28 cellular contexts compared by ENCODE assay signal in genomic region chr17:62912363-62912762, GRCh38.
"Had no signal": no experiment of that assay in that cellular context is flagged by ENCODE, and none has a peak within 500 bp of the region (broad histone marks: within the 10 kb centered on the region; RNA-seq: fewer than 3 reads in every experiment).

No MANE protein-coding gene starts in this region.

- H3K4me1 ChIP-seq: tibial artery had no signal

- H3K36me3 Mint-ChIP-seq: immature natural killer cell, natural killer cell had no signal

- H3K4me1 Mint-ChIP-seq: immature natural killer cell, naive B cell, natural killer cell had no signal

- H3K36me3 ChIP-seq: heart left ventricle, left ventricle myocardium inferior, right atrium auricular region, suprapubic skin, thoracic aorta, tibial artery, upper lobe of right lung had no signal

- H3K9me3 Mint-ChIP-seq: immature natural killer cell, natural killer cell had no signal

- H3K4me3 ChIP-seq: heart left ventricle, left ventricle myocardium inferior, lung, right atrium auricular region, skin epidermis, suprapubic skin, thoracic aorta, tibial artery, upper lobe of right lung had no signal

- H3K4me3 Mint-ChIP-seq: immature natural killer cell; mesothelial cell of epicardium; natural killer cell; stimulated activated naive CD8-positive, alpha-beta T cell treated with anti-CD3 and anti-CD28 coated beads, Interleukin-15, Interleukin-2, amounts not matched to agents 100 ng/mL and 50 ng/mL, for 24 hours had no signal

- FAIRE-seq: islet of Langerhans, kidney, urothelium cell line had no signal

- H3K27ac ChIP-seq: heart left ventricle, left ventricle myocardium inferior, parathyroid adenoma, right atrium auricular region, skin epidermis, suprapubic skin, thoracic aorta, tibial artery, upper lobe of right lung had no signal

- H3K79me2 ChIP-seq: parathyroid adenoma had no signal

- H3K27ac Mint-ChIP-seq: immature natural killer cell; mesothelial cell of epicardium; naive B cell; natural killer cell; progenitor cell of endocrine pancreas; stimulated activated naive CD8-positive, alpha-beta T cell treated with anti-CD3 and anti-CD28 coated beads, Interleukin-15, Interleukin-2, amounts not matched to agents 100 ng/mL and 50 ng/mL, for 24 hours had no signal

- ATAC-seq: heart left ventricle, natural killer cell, sciatic nerve, upper lobe of right lung had no signal

- DNase-seq: heart left ventricle; hypothalamus; immature natural killer cell; kidney; left ventricle myocardium inferior; naive B cell; natural killer cell; nucleus accumbens; stimulated activated CD4-positive, alpha-beta T cell treated with anti-CD3 and anti-CD28 coated beads, Interleukin-12 subunit alpha, Interleukin-12 subunit beta, amount 100 ng/mL, for 4 hours; stimulated activated CD4-positive, alpha-beta T cell treated with anti-CD3 and anti-CD28 coated beads, Interleukin-15, amount 100 ng/mL, for 24 hours; stimulated activated CD4-positive, alpha-beta T cell treated with anti-CD3 and anti-CD28 coated beads, Interleukin-2, amount 100 ng/mL, for 24 hours; stimulated activated CD4-positive, alpha-beta T cell treated with anti-CD3 and anti-CD28 coated beads, Interleukin-4, amount 100 ng/mL, for 1 hour; stimulated activated naive CD4-positive, alpha-beta T cell; tibial artery; trophoblast cell; upper lobe of right lung had no signal

- H3K9me3 ChIP-seq: suprapubic skin, thoracic aorta, tibial artery, upper lobe of right lung had no signal

- H3K27me3 ChIP-seq: heart left ventricle, right atrium auricular region, suprapubic skin, tibial artery, upper lobe of right lung had no signal

- H2AFZ ChIP-seq: parathyroid adenoma had no signal

- H3K9ac ChIP-seq: parathyroid adenoma had no signal
